In genomic region chr9:113131689-113132151, GRCh38 we compare ENCODE assay signal across 10 cellular contexts. TPM values are rescaled to one million over a fixed set of nuclear protein-coding genes. Genes with fewer than 3 reads are reported as not detected.
DNase-seq lines count a peak whose midpoint lies in the region; FAIRE-seq and TF ChIP-seq lines count a peak whose summit lies in the region.
"Had no signal": no experiment of that assay in that cellular context is flagged by ENCODE, and none has a peak within 500 bp of the region (broad histone marks: within the 10 kb centered on the region; RNA-seq: fewer than 3 reads in every experiment).

No MANE protein-coding gene starts in this region.

- DNase-seq in HFF-Myc (ENCODE audit: extremely low read depth, low read depth) (peak; percentile 9), OCI-LY7 (ENCODE audit: low spot score) (peak; percentile 14), endodermal cell (peak; percentile 81), neural crest cell (ENCODE audit: low read depth, low spot score) (peak; percentile 37), immature natural killer cell (no peak), D721Med (ENCODE audit: insufficient read length, low spot score) (no peak)
- no peak for DNase-seq in T-helper 2 cell treated with Interferon-gamma antibody and Interleukin-4, amounts not matched to agents 5 μg/mL and 100 μg/mL, for 36 hours (ENCODE audit: low spot score)
- DNase-seq: activated T-cell treated with anti-CD3 and anti-CD28 coated beads, Interleukin-2, amount 50 U/mL, for 4 hours; colonic mucosa; stimulated activated CD4-positive, alpha-beta T cell treated with anti-CD3 and anti-CD28 coated beads, Interleukin-2, amount 100 ng/mL, for 48 hours had no signal

- no peaks in the 10 kb centered on the region for H3K9me2 ChIP-seq in OCI-LY7 (ENCODE audit: insufficient read depth, low read length)

- H3K27me3 Mint-ChIP-seq in endodermal cell (ENCODE audit: insufficient read depth) = peaks cover under 1% of the 10 kb centered on the region
- peaks cover 22% of the 10 kb centered on the region for H3K27me3 Mint-ChIP-seq in neural crest cell (ENCODE audit: low read depth)
- peaks cover 3 to 6% (median 6%) of the 10 kb centered on the region in 3 donors for H3K27me3 Mint-ChIP-seq in immature natural killer cell (ENCODE audit: low read depth in 3 of 3)
- H3K27me3 Mint-ChIP-seq in T-helper 2 cell treated with Interferon-gamma antibody and Interleukin-4, amounts not matched to agents 5 μg/mL and 100 μg/mL, for 36 hours (ENCODE audit: low read depth) = peaks cover 10% of the 10 kb centered on the region

- BruUV-seq in OCI-LY7 (replicated peaks; lab: Mats Ljungman, UMichigan) = no TSS peak

- H3K27ac ChIP-seq in OCI-LY7 (ENCODE audit: low read depth, low read length, poor library complexity, severe bottlenecking) (no peak overlapping the region), endodermal cell (ENCODE audit: low read depth, low read length) (no peak overlapping the region)
- H3K27ac ChIP-seq: colonic mucosa had no signal

- no peaks in the 10 kb centered on the region for H3K79me2 ChIP-seq in OCI-LY7 (ENCODE audit: insufficient read depth, low read depth, low read length)

- H3K36me3 Mint-ChIP-seq in endodermal cell (ENCODE audit: low read depth) (no peaks in the 10 kb centered on the region), neural crest cell (ENCODE audit: low read depth) (no peaks in the 10 kb centered on the region), immature natural killer cell (no peaks in the 10 kb centered on the region)
- H3K36me3 Mint-ChIP-seq in T-helper 2 cell treated with Interferon-gamma antibody and Interleukin-4, amounts not matched to agents 5 μg/mL and 100 μg/mL, for 36 hours (ENCODE audit: low read depth) = no peaks in the 10 kb centered on the region

- 30 to 41% methylated on average over 3 of the region's 3 CpGs for WGBS in endodermal cell (ENCODE audit: insufficient coverage in 1 of 2, insufficient read length in 1 of 2), 2 experiments

- H3K4me3 Mint-ChIP-seq in endodermal cell (no peak overlapping the region), neural crest cell (no peak overlapping the region), immature natural killer cell (no peak overlapping the region)
- no peak overlapping the region for H3K4me3 Mint-ChIP-seq in T-helper 2 cell treated with Interferon-gamma antibody and Interleukin-4, amounts not matched to agents 5 μg/mL and 100 μg/mL, for 36 hours
- H3K4me3 Mint-ChIP-seq: activated T-cell treated with anti-CD3 and anti-CD28 coated beads, Interleukin-2, amount 50 U/mL, for 4 hours had no signal

- TF ChIP-seq CTCF in HFF-Myc (IDR thresholded peaks at IDR 0.05; ENCODE audit: low read depth, low read length, missing control alignments) (no peak), OCI-LY7 (conservative IDR thresholded peaks at IDR 0.05; ENCODE audit: low read length) (no peak), endodermal cell (conservative IDR thresholded peaks at IDR 0.05) (no peak), neural crest cell (conservative IDR thresholded peaks at IDR 0.05) (no peak), D721Med (IDR thresholded peaks at IDR 0.05; ENCODE audit: insufficient read depth, missing control alignments) (no peak)

- peaks cover 30% of the 10 kb centered on the region for H3K27me3 ChIP-seq in endodermal cell (ENCODE audit: control insufficient read depth, insufficient read depth, low read length, poor library complexity, severe bottlenecking)
- H3K27me3 ChIP-seq: colonic mucosa had no signal

- H3K9me3 ChIP-seq in OCI-LY7 (ENCODE audit: low read length) (no peaks in the 10 kb centered on the region), endodermal cell (ENCODE audit: control insufficient read depth, low read length) (no peaks in the 10 kb centered on the region)
- H3K9me3 ChIP-seq: colonic mucosa had no signal

- FAIRE-seq in D721Med (lab: Jason Lieb, UNC) = no peak

- H2AFZ ChIP-seq in OCI-LY7 (ENCODE audit: low read length) = no peak overlapping the region

- H3K4me2 ChIP-seq in OCI-LY7 (ENCODE audit: low read length) = no peak overlapping the region

- CTCF ChIA-PET in OCI-LY7 (lab: Charles Lee; ENCODE audit: unreplicated experiment) = no interaction called here

- H3K4me1 Mint-ChIP-seq in endodermal cell = no peaks in the 10 kb centered on the region
- peaks cover 11% of the 10 kb centered on the region for H3K4me1 Mint-ChIP-seq in neural crest cell
- no peaks in the 10 kb centered on the region for H3K4me1 Mint-ChIP-seq in immature natural killer cell
- H3K4me1 Mint-ChIP-seq in T-helper 2 cell treated with Interferon-gamma antibody and Interleukin-4, amounts not matched to agents 5 μg/mL and 100 μg/mL, for 36 hours (ENCODE audit: low read depth) = no peaks in the 10 kb centered on the region

- H3K4me1 ChIP-seq in OCI-LY7 (ENCODE audit: insufficient read depth, low read length, poor library complexity, severe bottlenecking) (no peaks in the 10 kb centered on the region), endodermal cell (ENCODE audit: control insufficient read depth, insufficient read depth, low read length) (no peaks in the 10 kb centered on the region)
- H3K4me1 ChIP-seq: colonic mucosa had no signal

- no peak overlapping the region for H3K4me3 ChIP-seq in HFF-Myc (replicated peaks; ENCODE audit: low read depth, low read length)
- H3K4me3 ChIP-seq in OCI-LY7 (ENCODE audit: low read depth, low read length, poor library complexity, severe bottlenecking) = no peak overlapping the region
- no peak overlapping the region for H3K4me3 ChIP-seq in endodermal cell (ENCODE audit: low read length)
- H3K4me3 ChIP-seq: colonic mucosa had no signal

- POLR2A ChIA-PET in OCI-LY7 (lab: Charles Lee) = no interaction called here

- H3K9me3 Mint-ChIP-seq in endodermal cell (no peaks in the 10 kb centered on the region), neural crest cell (no peaks in the 10 kb centered on the region), immature natural killer cell (no peaks in the 10 kb centered on the region)
- no peaks in the 10 kb centered on the region for H3K9me3 Mint-ChIP-seq in T-helper 2 cell treated with Interferon-gamma antibody and Interleukin-4, amounts not matched to agents 5 μg/mL and 100 μg/mL, for 36 hours
- H3K9me3 Mint-ChIP-seq: activated T-cell treated with anti-CD3 and anti-CD28 coated beads, Interleukin-2, amount 50 U/mL, for 4 hours had no signal

- no peaks in the 10 kb centered on the region for H4K20me1 ChIP-seq in OCI-LY7 (ENCODE audit: insufficient read depth, low read length)

- H3K27ac Mint-ChIP-seq in endodermal cell (no peak overlapping the region), neural crest cell (ENCODE audit: unreplicated experiment) (no peak overlapping the region), immature natural killer cell (no peak overlapping the region)
- H3K27ac Mint-ChIP-seq in T-helper 2 cell treated with Interferon-gamma antibody and Interleukin-4, amounts not matched to agents 5 μg/mL and 100 μg/mL, for 36 hours = no peak overlapping the region

- H3K36me3 ChIP-seq in OCI-LY7 (ENCODE audit: insufficient read depth, low read length) (no peaks in the 10 kb centered on the region), endodermal cell (ENCODE audit: control insufficient read depth, insufficient read depth, low read length) (no peaks in the 10 kb centered on the region)
- H3K36me3 ChIP-seq: colonic mucosa had no signal

- no peak overlapping the region for H3K9ac ChIP-seq in endodermal cell (ENCODE audit: extremely low read depth, low read length, poor library complexity, severe bottlenecking)

- intact Hi-C loops in OCI-LY7 (cut with micrococcal nuclease; ENCODE audit: unreplicated experiment) = no loop called here

RNA-seq across cellular contexts. Expression of gene SLC31A2, which starts 19.1 kb away (rescaled TPM):
- total RNA-seq in OCI-LY7 (2014; rRNA removed; shearing (Covaris generic)) = 0.70 and 2.7 TPM in 2 replicates
- total RNA-seq in OCI-LY7 (2022) = 1.3 and 2.2 TPM in 2 replicates
- total RNA-seq in endodermal cell = 1 to 10 TPM; 1.8 to 3.1 TPM
- 2.3 TPM for polyA plus RNA-seq in endodermal cell (2013, experiment 1 of 2)
- 2.5 TPM for polyA plus RNA-seq in endodermal cell (2013, experiment 2 of 2)
- 3.0 and 3.6 TPM in 2 replicates for total RNA-seq in neural crest cell
- polyA plus RNA-seq in immature natural killer cell = 10 to 100 TPM in 1 of 3 donors, 1 to 10 TPM in 2; 1.4 to 11.3 (median 3.5) TPM

Comparison
In these comparisons a context has a peak if more than half of its experiments do, and no peak if none do; other contexts are left out.
1. DNase-seq: peak in HFF-Myc (single experiment), OCI-LY7 (single experiment), endodermal cell (single experiment) and neural crest cell (single experiment); none in immature natural killer cell (0 of 3), T-helper 2 cell treated with Interferon-gamma antibody and Interleukin-4, amounts not matched to agents 5 μg/mL and 100 μg/mL, for 36 hours (single experiment) and D721Med (single experiment).